In the genomic region with DNA sequence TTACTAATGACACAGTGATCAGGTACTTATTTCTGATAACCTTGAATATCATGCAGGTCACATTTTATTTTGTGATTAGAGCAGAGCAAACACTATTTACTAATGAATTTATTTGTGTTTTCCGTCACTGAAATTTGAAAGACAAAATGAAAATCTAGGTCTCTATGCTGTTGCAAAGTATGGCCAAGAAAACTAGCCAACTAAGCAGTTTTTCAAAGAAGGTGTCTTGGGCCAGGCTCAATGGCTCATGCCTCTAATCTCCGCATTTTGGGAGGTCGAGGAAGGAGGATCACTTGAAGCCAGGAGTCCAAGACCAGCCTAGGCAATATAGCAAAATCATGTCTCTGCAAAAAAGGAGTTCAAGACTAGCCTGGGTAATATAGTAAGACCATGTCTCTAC, we compare ENCODE assay signal across 2 cellular contexts.
TF ChIP-seq lines count a peak whose summit lies in the region.

No MANE protein-coding gene starts in this region.

TF ChIP-seq in IMR-90, 13 proteins besides CTCF, POLR2A, EP300 and RAD21:
- no peak for TF ChIP-seq MAZ (IDR thresholded peaks at IDR 0.05; ENCODE audit: borderline replicate concordance, low read depth, low read length)
- TF ChIP-seq MAFK (IDR thresholded peaks at IDR 0.05; ENCODE audit: low read depth, low read length) = peak; percentile 76

TF ChIP-seq in K562, 482 proteins besides CTCF, POLR2A, EP300 and RAD21:
- TF ChIP-seq MAFG (tag; conservative IDR thresholded peaks at IDR 0.05) (peak; percentile 56), MAFK (IDR thresholded peaks at IDR 0.05; ENCODE audit: low read length) (peak; percentile 71), ZNF778 (CRISPR knock-in tag; IDR thresholded peaks at IDR 0.05) (no peak), PHF8 (IDR thresholded peaks at IDR 0.05; ENCODE audit: borderline replicate concordance, low read length) (no peak), C11orf30 (IDR thresholded peaks at IDR 0.05; ENCODE audit: low read depth) (peak; percentile 77), MAFF (IDR thresholded peaks at IDR 0.05; ENCODE audit: low read length) (peak; percentile 57), ZNF311 (CRISPR knock-in tag; IDR thresholded peaks at IDR 0.05) (no peak), SMARCB1 (IDR thresholded peaks at IDR 0.05; ENCODE audit: insufficient read length, low read depth) (no peak), ZNF316 (IDR thresholded peaks at IDR 0.05) (peak; percentile 87), ZNF212 (CRISPR knock-in tag; IDR thresholded peaks at IDR 0.05) (no peak), SIX5 (IDR thresholded peaks at IDR 0.05; ENCODE audit: borderline replicate concordance in 1 of 2, insufficient read depth in 1 of 2, low read depth in 1 of 2, low read length in 2 of 2) (no peak)
- TF ChIP-seq, protein P1, sequence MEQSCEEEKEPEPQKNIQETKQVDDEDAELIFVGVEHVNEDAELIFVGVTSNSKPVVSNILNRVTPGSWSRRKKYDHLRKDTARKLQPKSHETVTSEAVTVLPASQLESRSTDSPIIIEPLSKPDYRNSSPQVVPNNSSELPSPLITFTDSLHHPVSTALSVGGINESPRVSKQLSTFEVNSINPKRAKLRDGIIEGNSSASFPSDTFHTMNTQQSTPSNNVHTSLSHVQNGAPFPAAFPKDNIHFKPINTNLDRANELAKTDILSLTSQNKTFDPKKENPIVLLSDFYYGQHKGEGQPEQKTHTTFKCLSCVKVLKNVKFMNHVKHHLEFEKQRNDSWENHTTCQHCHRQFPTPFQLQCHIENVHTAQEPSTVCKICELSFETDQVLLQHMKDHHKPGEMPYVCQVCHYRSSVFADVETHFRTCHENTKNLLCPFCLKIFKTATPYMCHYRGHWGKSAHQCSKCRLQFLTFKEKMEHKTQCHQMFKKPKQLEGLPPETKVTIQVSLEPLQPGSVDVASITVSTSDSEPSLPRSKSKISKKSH (CRISPR knock-in tag; IDR thresholded peaks at IDR 0.05) = no peak
- TF ChIP-seq, protein P2, sequence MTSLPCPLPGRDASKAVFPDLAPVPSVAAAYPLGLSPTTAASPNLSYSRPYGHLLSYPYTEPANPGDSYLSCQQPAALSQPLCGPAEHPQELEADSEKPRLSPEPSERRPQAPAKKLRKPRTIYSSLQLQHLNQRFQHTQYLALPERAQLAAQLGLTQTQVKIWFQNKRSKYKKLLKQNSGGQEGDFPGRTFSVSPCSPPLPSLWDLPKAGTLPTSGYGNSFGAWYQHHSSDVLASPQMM (CRISPR knock-in tag; IDR thresholded peaks at IDR 0.05) = no peak
TF ChIP-seq in K562: peak in this region for 5.
